ENCODE assay signal across 1 cellular context in genomic region chr4:65461781-65462180, GRCh38.
TF ChIP-seq lines count a peak whose summit lies in the region.

No MANE protein-coding gene starts in this region.

TF ChIP-seq in liver, 16 proteins besides CTCF, POLR2A, EP300 and RAD21 (continued from another document):
- TF ChIP-seq HNF4A (conservative IDR thresholded peaks at IDR 0.05) (no peak), EGR1 (IDR thresholded peaks at IDR 0.05; ENCODE audit: low read depth in 2 of 2) (no peak), FOXA2 (IDR thresholded peaks at IDR 0.05) (no peak), ZBTB33 (IDR thresholded peaks at IDR 0.05) (no peak), SP1 (IDR thresholded peaks at IDR 0.05) (no peak), HNF4G (IDR thresholded peaks at IDR 0.05) (no peak), JUND (IDR thresholded peaks at IDR 0.05) (no peak), GABPA (IDR thresholded peaks at IDR 0.05 in 1 of 2, conservative IDR thresholded peaks at IDR 0.05 in 1 of 2) (no peak), RXRA (IDR thresholded peaks at IDR 0.05) (no peak), MAX (IDR thresholded peaks at IDR 0.05) (no peak)
